ENCODE assay signal across 8 cellular contexts in the genomic region with DNA sequence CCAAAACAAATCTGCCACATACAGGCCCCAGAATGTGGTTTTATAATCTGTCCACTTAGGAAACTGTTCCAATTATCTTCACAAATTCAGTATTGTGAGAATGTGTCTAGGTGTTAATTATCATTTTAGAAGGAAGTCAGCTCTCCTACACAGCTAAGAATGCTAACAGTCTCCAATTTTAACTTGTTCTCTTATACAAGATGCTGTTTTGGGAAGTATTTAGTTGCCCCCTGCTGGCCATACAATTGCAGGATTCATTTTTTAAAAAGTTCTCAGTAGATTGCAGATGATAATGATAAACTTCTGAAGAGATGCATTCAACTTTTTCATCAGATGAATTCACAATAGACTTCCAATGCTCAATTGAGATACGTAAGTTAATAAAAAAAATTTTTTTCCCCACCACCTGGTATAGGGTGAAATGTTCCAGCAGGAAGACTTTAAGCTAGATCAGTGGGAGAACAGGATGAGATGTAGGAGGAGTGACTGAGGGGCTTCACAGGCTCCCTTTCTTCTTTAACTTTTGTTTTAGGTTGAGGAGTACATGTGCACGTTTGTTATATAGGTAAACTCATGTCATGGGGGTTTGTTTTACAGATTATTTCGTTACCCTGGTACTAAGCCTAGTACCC. TPM values are rescaled to one million over a fixed set of nuclear protein-coding genes. Genes with fewer than 3 reads are reported as not detected.
DNase-seq lines count a peak whose midpoint lies in the region; ATAC-seq and FAIRE-seq lines count a peak whose summit lies in the region.

No MANE protein-coding gene starts in this region.

- H3K4me3 Mint-ChIP-seq in activated CD8-positive, alpha-beta T cell treated with anti-CD3 and anti-CD28 coated beads, Interleukin-2, amount 10 ng/mL, durations not matched to agents 7 days and 5 days: no peak overlapping the region

- no peaks in the 10 kb centered on the region for H3K9me3 Mint-ChIP-seq in activated CD8-positive, alpha-beta T cell treated with anti-CD3 and anti-CD28 coated beads, Interleukin-2, amount 10 ng/mL, durations not matched to agents 7 days and 5 days (ENCODE audit: insufficient read depth)

- 60 to 81% (median 68%) methylated on average over 3 of the region's 3 CpGs for WGBS in small intestine, 3 donors

- H3K27me3 ChIP-seq in small intestine (ENCODE audit: control insufficient read depth in 2 of 2, insufficient read depth in 2 of 2, low read length in 2 of 2): no peaks in the 10 kb centered on the region

- no peak overlapping the region for H3K27ac Mint-ChIP-seq in activated CD8-positive, alpha-beta T cell treated with anti-CD3 and anti-CD28 coated beads, Interleukin-2, amount 10 ng/mL, durations not matched to agents 7 days and 5 days

- FAIRE-seq in small intestine (lab: Jason Lieb, UNC): peak; percentile 55

- POLR2A ChIA-PET in activated CD8-positive, alpha-beta T cell treated with anti-CD3 and anti-CD28 coated beads, Interleukin-2, amount 10 ng/mL, durations not matched to agents 7 days and 5 days (lab: Charles Lee): no interaction called here

- CTCF ChIA-PET in activated CD8-positive, alpha-beta T cell treated with anti-CD3 and anti-CD28 coated beads, Interleukin-2, amount 10 ng/mL, durations not matched to agents 7 days and 5 days (lab: Charles Lee): interaction anchor here (0.7 to 2.3 kb wide), 37 partner anchors 9 to 540 kb away, joined by 3 to 13 read pairs (median 4); partner anchors contain the start of genes BBS10 and OSBPL8

- H3K9me3 ChIP-seq in small intestine (ENCODE audit: control insufficient read depth, low read depth): no peaks in the 10 kb centered on the region

- H3K27me3 Mint-ChIP-seq in activated CD8-positive, alpha-beta T cell treated with anti-CD3 and anti-CD28 coated beads, Interleukin-2, amount 10 ng/mL, durations not matched to agents 7 days and 5 days (ENCODE audit: low read depth): peaks cover 2% of the 10 kb centered on the region

- no peak overlapping the region for H3K4me3 ChIP-seq in small intestine (ENCODE audit: low read depth in 1 of 2, low read length in 2 of 2)

- H3K36me3 Mint-ChIP-seq in activated CD8-positive, alpha-beta T cell treated with anti-CD3 and anti-CD28 coated beads, Interleukin-2, amount 10 ng/mL, durations not matched to agents 7 days and 5 days (ENCODE audit: low read depth): no peaks in the 10 kb centered on the region

- no peaks in the 10 kb centered on the region for H3K36me3 ChIP-seq in small intestine (ENCODE audit: control insufficient read depth in 2 of 2, insufficient read depth in 2 of 2, low read length in 2 of 2)

- peak; percentile 25 for DNase-seq in NCI-H510A treated with DMSO at 0.1 percent for 48 hours (lab: John Stamatoyannopoulos, UW)
- DNase-seq in NCI-H510A (lab: John Stamatoyannopoulos, UW): no peak
- peak; percentile 34 for DNase-seq in NCI-H2227 (lab: John Stamatoyannopoulos, UW; ENCODE audit: unreplicated experiment)
- DNase-seq in activated CD8-positive, alpha-beta T cell treated with anti-CD3 and anti-CD28 coated beads, Interleukin-2, amount 10 ng/mL, durations not matched to agents 7 days and 5 days: peak; percentile 64
- DNase-seq in glomerular visceral epithelial cell (ENCODE audit: extremely low spot score): peak; percentile 42
- DNase-seq in small intestine: peak; percentile 25
- no peak for DNase-seq in T1000 (lab: John Stamatoyannopoulos, UW)

- ATAC-seq in GM21619 (IDR thresholded peaks at IDR 0.05; ENCODE audit: unreplicated experiment): peak; percentile 66
- ATAC-seq in activated CD8-positive, alpha-beta T cell treated with anti-CD3 and anti-CD28 coated beads, Interleukin-2, amount 10 ng/mL, durations not matched to agents 7 days and 5 days: peak; percentile 57

- no peaks in the 10 kb centered on the region for H3K4me1 ChIP-seq in small intestine (ENCODE audit: control insufficient read depth in 2 of 2, insufficient read depth in 1 of 2, low read depth in 1 of 2, low read length in 1 of 2)

- H3K4me1 Mint-ChIP-seq in activated CD8-positive, alpha-beta T cell treated with anti-CD3 and anti-CD28 coated beads, Interleukin-2, amount 10 ng/mL, durations not matched to agents 7 days and 5 days (ENCODE audit: low read depth): peaks cover 15% of the 10 kb centered on the region

- H3K27ac ChIP-seq in small intestine (ENCODE audit: low read depth in 1 of 2, low read length in 1 of 2): no peak overlapping the region

RNA-seq across cellular contexts. Expression of gene OSBPL8, which starts 27.3 kb away (rescaled TPM):
- total RNA-seq in activated CD8-positive, alpha-beta T cell treated with anti-CD3 and anti-CD28 coated beads, Interleukin-2, amount 10 ng/mL, durations not matched to agents 7 days and 5 days: 100 to 1,000 TPM; 113 to 119 TPM
- 1 to 10 TPM; 4.5 to 8.2 (median 5.1) TPM for polyA plus RNA-seq in small intestine

Comparison
In these comparisons a context has a peak if more than half of its experiments do, and no peak if none do; other contexts are left out.
1. DNase-seq: peak in NCI-H510A treated with DMSO at 0.1 percent for 48 hours (single experiment), NCI-H2227 (single experiment), activated CD8-positive, alpha-beta T cell treated with anti-CD3 and anti-CD28 coated beads, Interleukin-2, amount 10 ng/mL, durations not matched to agents 7 days and 5 days (single experiment), glomerular visceral epithelial cell (single experiment) and small intestine (single experiment); none in NCI-H510A (single experiment) and T1000 (single experiment).